In genomic region chr10:121043124-121043849, GRCh38 we compare ENCODE assay signal across 1 cellular context.
TF ChIP-seq lines count a peak whose summit lies in the region.

No MANE protein-coding gene starts in this region.

TF ChIP-seq in HepG2, 621 proteins besides CTCF, POLR2A, EP300 and RAD21 (continued from another document and continues in another):
- TF ChIP-seq FOXP4 (CRISPR knock-in tag; IDR thresholded peaks at IDR 0.05) (peak; percentile 97), HOXA9 (CRISPR knock-in tag; IDR thresholded peaks at IDR 0.05; ENCODE audit: borderline replicate concordance) (no peak), SCMH1 (CRISPR knock-in tag; IDR thresholded peaks at IDR 0.05; ENCODE audit: borderline replicate concordance) (no peak), KMT2B (CRISPR knock-in tag; IDR thresholded peaks at IDR 0.05) (peak; percentile 29; the same call in 1 of the 2 replicates), ZZZ3 (CRISPR knock-in tag; IDR thresholded peaks at IDR 0.05; ENCODE audit: borderline replicate concordance) (no peak), DMAP1 (CRISPR knock-in tag; IDR thresholded peaks at IDR 0.05) (peak; percentile 73; the same call in 1 of the 2 replicates), ZNF788 (CRISPR knock-in tag; IDR thresholded peaks at IDR 0.05; ENCODE audit: borderline replicate concordance) (peak; percentile 73; the same call in 1 of the 2 replicates), ZBTB43 (CRISPR knock-in tag; conservative IDR thresholded peaks at IDR 0.05) (0 out of 2 replicates have a peak, but pooled peaks have one; percentile 29), ZSCAN29 (CRISPR knock-in tag; conservative IDR thresholded peaks at IDR 0.05) (0 out of 2 replicates have a peak, but pooled peaks have one; percentile 63), ZNF263 (CRISPR knock-in tag; IDR thresholded peaks at IDR 0.05) (0 out of 2 replicates have a peak, but pooled peaks have one; percentile 12), CCAR2 (optimal IDR thresholded peaks at IDR 0.05; ENCODE audit: low read depth, low read length) (no peak), FOSL2 (CRISPR knock-in tag; IDR thresholded peaks at IDR 0.05) (peak; percentile 77), IRF2 (CRISPR knock-in tag; IDR thresholded peaks at IDR 0.05) (peak; percentile 41; the same call in 1 of the 2 replicates), ZHX2 (IDR thresholded peaks at IDR 0.05; ENCODE audit: low read depth) (0 out of 2 replicates have a peak, but pooled peaks have one; percentile 54), ZHX2 (CRISPR knock-in tag; IDR thresholded peaks at IDR 0.05; ENCODE audit: borderline replicate concordance) (no peak), TAF1 (CRISPR knock-in tag; IDR thresholded peaks at IDR 0.05) (peak; percentile 24; the same call in 1 of the 2 replicates), CEBPB (IDR thresholded peaks at IDR 0.05; ENCODE audit: borderline replicate concordance, low read depth, low read length) (peak; percentile 94), ZNF780A (CRISPR knock-in tag; IDR thresholded peaks at IDR 0.05) (no peak), CHD4 (IDR thresholded peaks at IDR 0.05; ENCODE audit: borderline replicate concordance, low read length) (no peak), RFXANK (CRISPR knock-in tag; IDR thresholded peaks at IDR 0.05) (no peak), PAWR (CRISPR knock-in tag; IDR thresholded peaks at IDR 0.05; ENCODE audit: borderline replicate concordance) (no peak), ZNF343 (CRISPR knock-in tag; IDR thresholded peaks at IDR 0.05) (0 out of 2 replicates have a peak, but pooled peaks have one; percentile 45), TEAD3 (CRISPR knock-in tag; optimal IDR thresholded peaks at IDR 0.05; ENCODE audit: borderline replicate concordance) (peak; percentile 33), ZHX1 (CRISPR knock-in tag; IDR thresholded peaks at IDR 0.05; ENCODE audit: low read depth) (0 out of 2 replicates have a peak, but pooled peaks have one; percentile 13), NCOR1 (IDR thresholded peaks at IDR 0.05; ENCODE audit: borderline replicate concordance, low read length) (peak; percentile 57; the same call in 1 of the 2 replicates), KDM3A (CRISPR knock-in tag; IDR thresholded peaks at IDR 0.05; ENCODE audit: low read depth) (0 out of 2 replicates have a peak, but pooled peaks have one; percentile 35), DRAP1 (CRISPR knock-in tag; IDR thresholded peaks at IDR 0.05) (0 out of 2 replicates have a peak, but pooled peaks have one; percentile 33), MAX (IDR thresholded peaks at IDR 0.05) (peak; percentile 75), RXRB (CRISPR knock-in tag; IDR thresholded peaks at IDR 0.05; ENCODE audit: borderline replicate concordance) (peak; percentile 68), TFAP4 (IDR thresholded peaks at IDR 0.05; ENCODE audit: borderline replicate concordance, low read depth) (0 out of 2 replicates have a peak, but pooled peaks have one; percentile 17), ZBTB25 (CRISPR knock-in tag; IDR thresholded peaks at IDR 0.05) (peak; percentile 46; the same call in 1 of the 2 replicates), HNF1A (IDR thresholded peaks at IDR 0.05; ENCODE audit: low read depth) (no peak), HNF1A (CRISPR knock-in tag; IDR thresholded peaks at IDR 0.05; ENCODE audit: borderline replicate concordance) (peak; percentile 72; the same call in 1 of the 2 replicates), ZNF362 (CRISPR knock-in tag; IDR thresholded peaks at IDR 0.05; ENCODE audit: borderline replicate concordance) (no peak)
